1 cellular context compared by ENCODE assay signal in genomic region chr22:43241138-43241597, GRCh38.
TF ChIP-seq lines count a peak whose summit lies in the region.

No MANE protein-coding gene starts in this region.

TF ChIP-seq in HepG2, 621 proteins besides CTCF, POLR2A, EP300 and RAD21 (continued from another document and continues in another):
- TF ChIP-seq LRRFIP1 (CRISPR knock-in tag; conservative IDR thresholded peaks at IDR 0.05), result no peak
- TF ChIP-seq HNRNPL (IDR thresholded peaks at IDR 0.05; ENCODE audit: low read depth, low read length), result no peak
- peak; percentile 52 for TF ChIP-seq ZFY (CRISPR knock-in tag; IDR thresholded peaks at IDR 0.05)
- peak; percentile 49 for TF ChIP-seq PAXIP1 (CRISPR knock-in tag; conservative IDR thresholded peaks at IDR 0.05)
- TF ChIP-seq, protein P1, sequence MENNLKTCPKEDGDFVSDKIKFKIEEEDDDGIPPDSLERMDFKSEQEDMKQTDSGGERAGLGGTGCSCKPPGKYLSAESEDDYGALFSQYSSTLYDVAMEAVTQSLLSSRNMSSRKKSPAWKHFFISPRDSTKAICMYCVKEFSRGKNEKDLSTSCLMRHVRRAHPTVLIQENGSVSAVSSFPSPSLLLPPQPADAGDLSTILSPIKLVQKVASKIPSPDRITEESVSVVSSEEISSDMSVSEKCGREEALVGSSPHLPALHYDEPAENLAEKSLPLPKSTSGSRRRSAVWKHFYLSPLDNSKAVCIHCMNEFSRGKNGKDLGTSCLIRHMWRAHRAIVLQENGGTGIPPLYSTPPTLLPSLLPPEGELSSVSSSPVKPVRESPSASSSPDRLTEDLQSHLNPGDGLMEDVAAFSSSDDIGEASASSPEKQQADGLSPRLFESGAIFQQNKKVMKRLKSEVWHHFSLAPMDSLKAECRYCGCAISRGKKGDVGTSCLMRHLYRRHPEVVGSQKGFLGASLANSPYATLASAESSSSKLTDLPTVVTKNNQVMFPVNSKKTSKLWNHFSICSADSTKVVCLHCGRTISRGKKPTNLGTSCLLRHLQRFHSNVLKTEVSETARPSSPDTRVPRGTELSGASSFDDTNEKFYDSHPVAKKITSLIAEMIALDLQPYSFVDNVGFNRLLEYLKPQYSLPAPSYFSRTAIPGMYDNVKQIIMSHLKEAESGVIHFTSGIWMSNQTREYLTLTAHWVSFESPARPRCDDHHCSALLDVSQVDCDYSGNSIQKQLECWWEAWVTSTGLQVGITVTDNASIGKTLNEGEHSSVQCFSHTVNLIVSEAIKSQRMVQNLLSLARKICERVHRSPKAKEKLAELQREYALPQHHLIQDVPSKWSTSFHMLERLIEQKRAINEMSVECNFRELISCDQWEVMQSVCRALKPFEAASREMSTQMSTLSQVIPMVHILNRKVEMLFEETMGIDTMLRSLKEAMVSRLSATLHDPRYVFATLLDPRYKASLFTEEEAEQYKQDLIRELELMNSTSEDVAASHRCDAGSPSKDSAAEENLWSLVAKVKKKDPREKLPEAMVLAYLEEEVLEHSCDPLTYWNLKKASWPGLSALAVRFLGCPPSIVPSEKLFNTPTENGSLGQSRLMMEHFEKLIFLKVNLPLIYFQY (CRISPR knock-in tag; IDR thresholded peaks at IDR 0.05; ENCODE audit: borderline replicate concordance), result no peak
- TF ChIP-seq TEAD2 (CRISPR knock-in tag; IDR thresholded peaks at IDR 0.05), result 0 out of 2 replicates have a peak, but pooled peaks have one; percentile 66
- no peak for TF ChIP-seq SMC3 (IDR thresholded peaks at IDR 0.05; ENCODE audit: low read length)
- no peak; the same call in 1 of the 2 replicates for TF ChIP-seq MXD4 (CRISPR knock-in tag; IDR thresholded peaks at IDR 0.05)
- TF ChIP-seq, protein P2, sequence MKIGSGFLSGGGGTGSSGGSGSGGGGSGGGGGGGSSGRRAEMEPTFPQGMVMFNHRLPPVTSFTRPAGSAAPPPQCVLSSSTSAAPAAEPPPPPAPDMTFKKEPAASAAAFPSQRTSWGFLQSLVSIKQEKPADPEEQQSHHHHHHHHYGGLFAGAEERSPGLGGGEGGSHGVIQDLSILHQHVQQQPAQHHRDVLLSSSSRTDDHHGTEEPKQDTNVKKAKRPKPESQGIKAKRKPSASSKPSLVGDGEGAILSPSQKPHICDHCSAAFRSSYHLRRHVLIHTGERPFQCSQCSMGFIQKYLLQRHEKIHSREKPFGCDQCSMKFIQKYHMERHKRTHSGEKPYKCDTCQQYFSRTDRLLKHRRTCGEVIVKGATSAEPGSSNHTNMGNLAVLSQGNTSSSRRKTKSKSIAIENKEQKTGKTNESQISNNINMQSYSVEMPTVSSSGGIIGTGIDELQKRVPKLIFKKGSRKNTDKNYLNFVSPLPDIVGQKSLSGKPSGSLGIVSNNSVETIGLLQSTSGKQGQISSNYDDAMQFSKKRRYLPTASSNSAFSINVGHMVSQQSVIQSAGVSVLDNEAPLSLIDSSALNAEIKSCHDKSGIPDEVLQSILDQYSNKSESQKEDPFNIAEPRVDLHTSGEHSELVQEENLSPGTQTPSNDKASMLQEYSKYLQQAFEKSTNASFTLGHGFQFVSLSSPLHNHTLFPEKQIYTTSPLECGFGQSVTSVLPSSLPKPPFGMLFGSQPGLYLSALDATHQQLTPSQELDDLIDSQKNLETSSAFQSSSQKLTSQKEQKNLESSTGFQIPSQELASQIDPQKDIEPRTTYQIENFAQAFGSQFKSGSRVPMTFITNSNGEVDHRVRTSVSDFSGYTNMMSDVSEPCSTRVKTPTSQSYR (CRISPR knock-in tag; IDR thresholded peaks at IDR 0.05; ENCODE audit: borderline replicate concordance), result peak; percentile 62; the same call in 1 of the 2 replicates
- TF ChIP-seq ZNF557 (CRISPR knock-in tag; IDR thresholded peaks at IDR 0.05), result peak; percentile 69; the same call in 1 of the 2 replicates
- no peak for TF ChIP-seq ZNF24 (IDR thresholded peaks at IDR 0.05)
- TF ChIP-seq, protein P3, sequence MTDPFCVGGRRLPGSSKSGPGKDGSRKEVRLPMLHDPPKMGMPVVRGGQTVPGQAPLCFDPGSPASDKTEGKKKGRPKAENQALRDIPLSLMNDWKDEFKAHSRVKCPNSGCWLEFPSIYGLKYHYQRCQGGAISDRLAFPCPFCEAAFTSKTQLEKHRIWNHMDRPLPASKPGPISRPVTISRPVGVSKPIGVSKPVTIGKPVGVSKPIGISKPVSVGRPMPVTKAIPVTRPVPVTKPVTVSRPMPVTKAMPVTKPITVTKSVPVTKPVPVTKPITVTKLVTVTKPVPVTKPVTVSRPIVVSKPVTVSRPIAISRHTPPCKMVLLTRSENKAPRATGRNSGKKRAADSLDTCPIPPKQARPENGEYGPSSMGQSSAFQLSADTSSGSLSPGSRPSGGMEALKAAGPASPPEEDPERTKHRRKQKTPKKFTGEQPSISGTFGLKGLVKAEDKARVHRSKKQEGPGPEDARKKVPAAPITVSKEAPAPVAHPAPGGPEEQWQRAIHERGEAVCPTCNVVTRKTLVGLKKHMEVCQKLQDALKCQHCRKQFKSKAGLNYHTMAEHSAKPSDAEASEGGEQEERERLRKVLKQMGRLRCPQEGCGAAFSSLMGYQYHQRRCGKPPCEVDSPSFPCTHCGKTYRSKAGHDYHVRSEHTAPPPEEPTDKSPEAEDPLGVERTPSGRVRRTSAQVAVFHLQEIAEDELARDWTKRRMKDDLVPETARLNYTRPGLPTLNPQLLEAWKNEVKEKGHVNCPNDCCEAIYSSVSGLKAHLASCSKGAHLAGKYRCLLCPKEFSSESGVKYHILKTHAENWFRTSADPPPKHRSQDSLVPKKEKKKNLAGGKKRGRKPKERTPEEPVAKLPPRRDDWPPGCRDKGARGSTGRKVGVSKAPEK (CRISPR knock-in tag; IDR thresholded peaks at IDR 0.05; ENCODE audit: borderline replicate concordance), result no peak
- TF ChIP-seq ETV6 (CRISPR knock-in tag; conservative IDR thresholded peaks at IDR 0.05), result 0 out of 2 replicates have a peak, but pooled peaks have one; percentile 51
- TF ChIP-seq TEAD3 (CRISPR knock-in tag; optimal IDR thresholded peaks at IDR 0.05; ENCODE audit: borderline replicate concordance), result peak; percentile 97
- peak; percentile 37; the same call in 1 of the 2 replicates for TF ChIP-seq GATAD1 (CRISPR knock-in tag; IDR thresholded peaks at IDR 0.05)
- TF ChIP-seq, protein P4, sequence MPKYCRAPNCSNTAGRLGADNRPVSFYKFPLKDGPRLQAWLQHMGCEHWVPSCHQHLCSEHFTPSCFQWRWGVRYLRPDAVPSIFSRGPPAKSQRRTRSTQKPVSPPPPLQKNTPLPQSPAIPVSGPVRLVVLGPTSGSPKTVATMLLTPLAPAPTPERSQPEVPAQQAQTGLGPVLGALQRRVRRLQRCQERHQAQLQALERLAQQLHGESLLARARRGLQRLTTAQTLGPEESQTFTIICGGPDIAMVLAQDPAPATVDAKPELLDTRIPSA (CRISPR knock-in tag; IDR thresholded peaks at IDR 0.05; ENCODE audit: borderline replicate concordance), result no peak
- 0 out of 2 replicates have a peak, but pooled peaks have one; percentile 56 for TF ChIP-seq ARHGAP35 (CRISPR knock-in tag; IDR thresholded peaks at IDR 0.05; ENCODE audit: borderline replicate concordance)
- TF ChIP-seq ZNF713 (CRISPR knock-in tag; IDR thresholded peaks at IDR 0.05), result no peak
- TF ChIP-seq RBAK (CRISPR knock-in tag; IDR thresholded peaks at IDR 0.05), result no peak
- TF ChIP-seq ZMYM2 (CRISPR knock-in tag; IDR thresholded peaks at IDR 0.05), result no peak
- 0 out of 2 replicates have a peak, but pooled peaks have one; percentile 71 for TF ChIP-seq ZBTB43 (CRISPR knock-in tag; conservative IDR thresholded peaks at IDR 0.05)
- TF ChIP-seq SRSF1 (optimal IDR thresholded peaks at IDR 0.05; ENCODE audit: low read depth, low read length), result no peak
- TF ChIP-seq MLXIP (CRISPR knock-in tag; IDR thresholded peaks at IDR 0.05; ENCODE audit: borderline replicate concordance), result peak; percentile 86; the same call in 1 of the 2 replicates
- TF ChIP-seq NKX3-1 (CRISPR knock-in tag; IDR thresholded peaks at IDR 0.05), result 0 out of 2 replicates have a peak, but pooled peaks have one; percentile 66
- no peak for TF ChIP-seq HDAC1 (CRISPR knock-in tag; IDR thresholded peaks at IDR 0.05)
- no peak for TF ChIP-seq ZNF530 (CRISPR knock-in tag; IDR thresholded peaks at IDR 0.05; ENCODE audit: low read depth)
- no peak for TF ChIP-seq TCF7 (IDR thresholded peaks at IDR 0.05; ENCODE audit: low read depth)
- TF ChIP-seq, protein P5, sequence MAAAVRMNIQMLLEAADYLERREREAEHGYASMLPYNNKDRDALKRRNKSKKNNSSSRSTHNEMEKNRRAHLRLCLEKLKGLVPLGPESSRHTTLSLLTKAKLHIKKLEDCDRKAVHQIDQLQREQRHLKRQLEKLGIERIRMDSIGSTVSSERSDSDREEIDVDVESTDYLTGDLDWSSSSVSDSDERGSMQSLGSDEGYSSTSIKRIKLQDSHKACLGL (CRISPR knock-in tag; IDR thresholded peaks at IDR 0.05), result 0 out of 2 replicates have a peak, but pooled peaks have one; percentile 18
- peak; percentile 87; the same call in 1 of the 2 replicates for TF ChIP-seq KLF11 (CRISPR knock-in tag; IDR thresholded peaks at IDR 0.05)
- TF ChIP-seq HBP1 (CRISPR knock-in tag; IDR thresholded peaks at IDR 0.05; ENCODE audit: low read depth), result 0 out of 2 replicates have a peak, but pooled peaks have one; percentile 30
- TF ChIP-seq ZNF205 (CRISPR knock-in tag; IDR thresholded peaks at IDR 0.05), result no peak
